Comparison of ENCODE assay signal across 9 cellular contexts in genomic region chr3:134364061-134364935, GRCh38. TPM values are rescaled to one million over a fixed set of nuclear protein-coding genes. Genes with fewer than 3 reads are reported as not detected.
DNase-seq lines count a peak whose midpoint lies in the region; ATAC-seq and TF ChIP-seq lines count a peak whose summit lies in the region.
"Had no signal": no experiment of that assay in that cellular context is flagged by ENCODE, and none has a peak within 500 bp of the region (broad histone marks: within the 10 kb centered on the region; RNA-seq: fewer than 3 reads in every experiment).

No MANE protein-coding gene starts in this region.

- H3K27ac ChIP-seq in PC-9 (peak overlapping the region; percentile 100), iPS-18a (ENCODE audit: low read length) (peak overlapping the region; percentile 55)

- no peaks in the 10 kb centered on the region for H3K27me3 ChIP-seq in PC-9 (ENCODE audit: insufficient read depth, low read depth)
- no peaks in the 10 kb centered on the region for H3K27me3 ChIP-seq in iPS-18a (ENCODE audit: control insufficient read depth, insufficient read depth, low read length)

- H3K79me2 ChIP-seq in PC-9 (ENCODE audit: low read depth) = peaks cover 85% of the 10 kb centered on the region

- BruUV-seq in PC-9 (replicated peaks; lab: Mats Ljungman, UMichigan) = no TSS peak

- no peak overlapping the region for H2AFZ ChIP-seq in PC-9

- peak overlapping the region; percentile 53 for H3K9ac ChIP-seq in iPS-18a (ENCODE audit: low read length)

- peak; percentile 62 for DNase-seq in stimulated activated CD4-positive, alpha-beta T cell treated with anti-CD3 and anti-CD28 coated beads, Interleukin-15, amount 100 ng/mL, for 24 hours
- DNase-seq in stimulated activated CD4-positive, alpha-beta T cell treated with anti-CD3 and anti-CD28 coated beads, Interleukin-4, amount 100 ng/mL, for 4 hours = no peak
- peak; percentile 95 to 98 for DNase-seq in PC-9
- peak; percentile 98 to 99 for DNase-seq in cardiac fibroblast (ENCODE audit: low read depth in 2 of 2)
- peak; percentile 97 for DNase-seq in retinal pigment epithelial cell (ENCODE audit: low read depth)
- DNase-seq: naive B cell had no signal

- H3F3A ChIP-seq in PC-9 (ENCODE audit: insufficient read depth, low read depth) = peaks cover 95% of the 10 kb centered on the region

- CTCF ChIA-PET in PC-9 (lab: Charles Lee) = interaction anchor here (1.0 to 1.5 kb wide), 11 partner anchors 8 to 109 kb away, joined by 3 to 6 read pairs (median 4); no protein-coding TSS in a partner anchor

- no peak for ATAC-seq in HG02973 (IDR thresholded peaks at IDR 0.05; ENCODE audit: unreplicated experiment)
- ATAC-seq in HG03571 (IDR thresholded peaks at IDR 0.05; ENCODE audit: unreplicated experiment) = no peak

- H4K20me1 ChIP-seq in PC-9 (ENCODE audit: insufficient read depth) = peaks cover 29% of the 10 kb centered on the region

- H3K4me1 ChIP-seq in PC-9 (replicated peaks; ENCODE audit: insufficient read depth) (peaks cover 96% of the 10 kb centered on the region), iPS-18a (ENCODE audit: control insufficient read depth, low read depth, low read length) (peaks cover 26% of the 10 kb centered on the region)

- peak overlapping the region; percentile 87 for H3K4me2 ChIP-seq in PC-9

- H3K4me3 ChIP-seq in PC-9 (peak overlapping the region; percentile 54), cardiac fibroblast (replicated peaks in 1 of 2; ENCODE audit: low read depth in 2 of 2, low read length in 2 of 2) (peak overlapping the region in 1 of 2 donors; percentile 24), iPS-18a (ENCODE audit: low read length) (peak overlapping the region; percentile 29), retinal pigment epithelial cell (ENCODE audit: low read length) (no peak overlapping the region)

- intact Hi-C loops in PC-9 (cut with micrococcal nuclease; ENCODE audit: unreplicated experiment) = loop anchor here (1.0 to 5.0 kb wide), 3 partner anchors 10 to 792 kb away; partner anchors contain the start of genes AMOTL2 and CDV3

- TF ChIP-seq CTCF in PC-9 (conservative IDR thresholded peaks at IDR 0.05) (no peak), cardiac fibroblast (IDR thresholded peaks at IDR 0.05; ENCODE audit: low read depth, low read length) (no peak), retinal pigment epithelial cell (conservative IDR thresholded peaks at IDR 0.05; ENCODE audit: low read depth, low read length) (no peak)

- H3K36me3 ChIP-seq in PC-9 (ENCODE audit: low read depth) (peaks cover 88% of the 10 kb centered on the region), iPS-18a (ENCODE audit: control insufficient read depth, low read depth, low read length) (peaks cover 86% of the 10 kb centered on the region)

- no peaks in the 10 kb centered on the region for H3K9me2 ChIP-seq in PC-9 (ENCODE audit: insufficient read depth)

- POLR2A ChIA-PET in PC-9 (lab: Charles Lee; ENCODE audit: unreplicated experiment) = interaction anchor here (0.6 to 2.8 kb wide), 23 partner anchors 9 to 120 kb away, joined by 3 to 76 read pairs (median 9); partner anchors contain the start of gene AMOTL2

- no peaks in the 10 kb centered on the region for H3K9me3 ChIP-seq in PC-9 (ENCODE audit: insufficient read depth, low read depth)
- H3K9me3 ChIP-seq in iPS-18a (ENCODE audit: control insufficient read depth, low read depth, low read length) = no peaks in the 10 kb centered on the region

RNA-seq across cellular contexts. Expression of gene AMOTL2, which starts 9.9 kb away (rescaled TPM):
- 147 and 221 TPM in 2 replicates for total RNA-seq in PC-9 (2021)

Comparison
In these comparisons a context has a peak if more than half of its experiments do, and no peak if none do; other contexts are left out.
1. DNase-seq: peak in stimulated activated CD4-positive, alpha-beta T cell treated with anti-CD3 and anti-CD28 coated beads, Interleukin-15, amount 100 ng/mL, for 24 hours (single experiment), PC-9 (2 of 2), cardiac fibroblast (2 of 2) and retinal pigment epithelial cell (single experiment); none in stimulated activated CD4-positive, alpha-beta T cell treated with anti-CD3 and anti-CD28 coated beads, Interleukin-4, amount 100 ng/mL, for 4 hours (0 of 2).